Comparison of ENCODE assay signal across 8 cellular contexts in the genomic region with DNA sequence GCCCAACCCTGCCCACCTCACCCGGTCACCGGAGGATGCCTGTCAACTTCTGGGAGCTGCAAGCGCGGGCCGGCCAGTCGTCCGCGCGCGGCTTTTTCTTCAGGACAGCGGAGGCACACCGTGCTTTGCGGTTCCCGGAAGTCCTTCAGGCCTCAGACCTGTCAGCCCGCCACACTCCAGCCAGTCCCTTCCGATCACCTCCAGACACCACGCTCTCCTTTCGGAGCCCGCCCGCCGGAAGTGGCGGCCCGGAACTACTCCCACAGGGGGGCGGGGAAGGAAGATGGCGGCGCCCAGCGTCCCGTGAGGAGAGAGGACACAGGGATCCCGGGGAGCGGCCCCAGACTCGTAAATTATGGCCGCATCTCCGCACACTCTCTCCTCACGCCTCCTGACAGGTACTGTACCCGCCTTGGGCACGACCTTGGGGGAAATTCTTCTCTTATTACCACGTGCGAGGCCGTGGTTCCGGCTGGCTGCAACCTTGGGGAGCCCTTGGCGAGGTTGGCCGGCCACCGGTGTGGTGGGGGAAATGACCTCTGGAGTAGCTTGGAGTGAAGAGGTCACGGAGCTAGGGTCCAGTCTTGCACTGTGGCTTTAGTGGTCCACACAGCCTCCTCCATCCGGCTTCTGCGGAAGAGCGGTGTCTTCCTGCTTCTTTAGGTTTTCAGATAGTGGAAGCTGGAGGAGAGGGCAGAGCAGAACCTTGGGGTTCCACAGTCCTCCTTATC. TPM values are rescaled to one million over a fixed set of nuclear protein-coding genes. Genes with fewer than 3 reads are reported as not detected.
DNase-seq lines count a peak whose midpoint lies in the region; ATAC-seq, FAIRE-seq and TF ChIP-seq lines count a peak whose summit lies in the region.

A gene (plus strand): TSS at position 254 of the 731 bp plus-strand sequence. CDS start 102 bp downstream, at position 356.

- H3K9me3 ChIP-seq in BLaER1 treated with 17β-estradiol and CSF1 and Interleukin-3, amounts not matched to agents 10 nM and 100 nM (replicated peaks in 1 of 11) = peaks cover 9 to 30% (median 27%) of the 10 kb centered on the region in 11 experiments; a peak in 21 of 22 replicates
- no peaks in the 10 kb centered on the region for H3K9me3 ChIP-seq in HepG2 (ENCODE audit: low read length)

- peaks cover 8 to 65% (median 36%) of the 10 kb centered on the region in 11 experiments; a peak in 20 of 22 replicates for H3K36me3 ChIP-seq in BLaER1 treated with 17β-estradiol and CSF1 and Interleukin-3, amounts not matched to agents 10 nM and 100 nM
- H3K36me3 ChIP-seq in HepG2 (replicated peaks in 1 of 2; ENCODE audit: control insufficient read depth in 1 of 2, insufficient read depth in 2 of 2, low read length in 2 of 2) = peaks cover 0 to 3% of the 10 kb centered on the region in 2 experiments; a peak in 1 of 5 replicates

- CTCF ChIA-PET in HepG2 (lab: Yijun Ruan, JAX; ENCODE audit: low intra/inter-chr PET ratio, low total read pairs) = no interaction called here

- intact Hi-C loops in HepG2 (cut with micrococcal nuclease; ENCODE audit: unreplicated experiment) = loop anchor here (5.0 kb wide), 1 partner anchor 228 kb away; no protein-coding TSS in a partner anchor

- H3K27me3 ChIP-seq in BLaER1 treated with 17β-estradiol and CSF1 and Interleukin-3, amounts not matched to agents 10 nM and 100 nM = no peaks in the 10 kb centered on the region
- no peaks in the 10 kb centered on the region; a peak in 1 of 5 replicates for H3K27me3 ChIP-seq in HepG2 (ENCODE audit: control insufficient read depth in 1 of 2, insufficient read depth in 2 of 2, low read length in 2 of 2)

- WGBS in HepG2 (ENCODE audit: low lambda C conversion rate) = 0% methylated on average over 14 of the region's 47 CpGs

- peak within 1 kb of the TSS; percentile 16 for H2AFZ ChIP-seq in HepG2 (ENCODE audit: low read length)

- ATAC-seq in GM19324 (IDR thresholded peaks at IDR 0.05; ENCODE audit: low FRiP score, unreplicated experiment) (peak; percentile 100), HG03460 (IDR thresholded peaks at IDR 0.05; ENCODE audit: unreplicated experiment) (peak; percentile 100), HepG2 (peak; percentile 99)

- in situ Hi-C loops in HepG2 (cut with HindIII; ENCODE audit: extremely low pct_ligation_motif_present, low pct_unique_long_range_greater_than_20kb) = no loop called here

- peak within 1 kb of the TSS; percentile 80 to 99 (median 92) for H3K4me3 ChIP-seq in BLaER1 treated with 17β-estradiol and CSF1 and Interleukin-3, amounts not matched to agents 10 nM and 100 nM
- H3K4me3 ChIP-seq in HepG2 (replicated peaks in 1 of 3; ENCODE audit: insufficient read depth in 1 of 3, low read depth in 2 of 3, low read length in 3 of 3) = peak within 1 kb of the TSS; percentile 88 to 99 (median 92)

- H3K4me2 ChIP-seq in BLaER1 treated with 17β-estradiol and CSF1 and Interleukin-3, amounts not matched to agents 10 nM and 100 nM = peak within 1 kb of the TSS; percentile 79 to 95 (median 90)
- H3K4me2 ChIP-seq in HepG2 (ENCODE audit: low read depth, low read length) = peak within 1 kb of the TSS; percentile 84

- TF ChIP-seq RAD21 in HepG2 (CRISPR knock-in tag; IDR thresholded peaks at IDR 0.05) = peak; percentile 39

- POLR2A ChIA-PET in HepG2 (lab: Yijun Ruan, JAX) = interaction anchor here (1.0 to 1.7 kb wide), 3 partner anchors 139 to 231 kb away, joined by 3 to 9 read pairs (median 4); a partner anchor contains a TSS

- TF ChIP-seq EP300 in HepG2 (IDR thresholded peaks at IDR 0.05; ENCODE audit: low read depth in 2 of 2, low read length in 2 of 2) = no peak
- peak; percentile 30; the same call in 1 of the 2 replicates for TF ChIP-seq EP300 in HepG2 (CRISPR knock-in tag; IDR thresholded peaks at IDR 0.05; ENCODE audit: borderline replicate concordance)

- no peak; the same call in 1 of the 2 replicates for TF ChIP-seq CTCF in HepG2 (CRISPR knock-in tag; IDR thresholded peaks at IDR 0.05)

- H4K20me1 ChIP-seq in BLaER1 treated with 17β-estradiol and CSF1 and Interleukin-3, amounts not matched to agents 10 nM and 100 nM = peaks cover 0 to 24% (median 0%) of the 10 kb centered on the region in 11 experiments; a peak in 7 of 22 replicates
- no peaks in the 10 kb centered on the region for H4K20me1 ChIP-seq in HepG2 (ENCODE audit: insufficient read depth, low read length)

- H3K4me1 ChIP-seq in BLaER1 treated with 17β-estradiol and CSF1 and Interleukin-3, amounts not matched to agents 10 nM and 100 nM = peaks cover 22 to 39% (median 25%) of the 10 kb centered on the region in 10 experiments
- peaks cover 23% of the 10 kb centered on the region for H3K4me1 ChIP-seq in HepG2 (ENCODE audit: insufficient read depth, low read length)

- peak within 1 kb of the TSS; percentile 80 to 97 (median 92) for H3K27ac ChIP-seq in BLaER1 treated with 17β-estradiol and CSF1 and Interleukin-3, amounts not matched to agents 10 nM and 100 nM
- H3K27ac ChIP-seq in HepG2 (ENCODE audit: extremely low read length, insufficient read depth, low read length) = peak within 1 kb of the TSS; percentile 84

- TF ChIP-seq POLR2A in HepG2 (IDR thresholded peaks at IDR 0.05; ENCODE audit: insufficient read depth in 1 of 2, low read depth in 2 of 2, low read length in 2 of 2) = peak; percentile 88 to 97

- peaks cover 47% of the 10 kb centered on the region for H3K79me2 ChIP-seq in HepG2 (ENCODE audit: insufficient read depth, low read length)

- BruUV-seq in HepG2 (replicated peaks; lab: Mats Ljungman, UMichigan) = TSS peak; percentile 67

- peak; percentile 54 for DNase-seq in NCI-H526 treated with DMSO at 0.1 percent for 48 hours (lab: John Stamatoyannopoulos, UW)
- peak; percentile 74 to 82 for DNase-seq in activated CD4-positive, alpha-beta T cell treated with anti-CD3 and anti-CD28 coated beads, Interleukin-2, amount 50 U/mL, for 24 hours (ENCODE audit: low read depth in 1 of 2, low spot score in 1 of 2)
- DNase-seq in dermis microvascular lymphatic vessel endothelial cell (ENCODE audit: low read depth in 2 of 2) = peak; percentile 43 to 82
- DNase-seq in HepG2 (ENCODE audit: low spot score) = peak; percentile 86
- DNase-seq in stimulated activated CD4-positive, alpha-beta T cell treated with anti-CD3 and anti-CD28 coated beads, Interleukin-4, amount 100 ng/mL, for 1 hour = peak; percentile 87

- FAIRE-seq in HepG2 (lab: Jason Lieb, UNC) = no peak

- H3K9ac ChIP-seq in BLaER1 treated with 17β-estradiol and CSF1 and Interleukin-3, amounts not matched to agents 10 nM and 100 nM = peak within 1 kb of the TSS; percentile 84 to 95 (median 91)
- peak within 1 kb of the TSS; percentile 96 for H3K9ac ChIP-seq in HepG2 (ENCODE audit: insufficient read depth, low read depth, low read length)

TF ChIP-seq in HepG2, 621 proteins besides CTCF, POLR2A, EP300 and RAD21 (continues in another document):
- TF ChIP-seq KDM3A (CRISPR knock-in tag; IDR thresholded peaks at IDR 0.05; ENCODE audit: low read depth) (peak; percentile 87), ZNF782 (CRISPR knock-in tag; IDR thresholded peaks at IDR 0.05; ENCODE audit: borderline replicate concordance) (0 out of 2 replicates have a peak, but pooled peaks have one; percentile 20), YEATS2 (CRISPR knock-in tag; IDR thresholded peaks at IDR 0.05; ENCODE audit: borderline replicate concordance) (peak; percentile 89)
- TF ChIP-seq, protein P1, sequence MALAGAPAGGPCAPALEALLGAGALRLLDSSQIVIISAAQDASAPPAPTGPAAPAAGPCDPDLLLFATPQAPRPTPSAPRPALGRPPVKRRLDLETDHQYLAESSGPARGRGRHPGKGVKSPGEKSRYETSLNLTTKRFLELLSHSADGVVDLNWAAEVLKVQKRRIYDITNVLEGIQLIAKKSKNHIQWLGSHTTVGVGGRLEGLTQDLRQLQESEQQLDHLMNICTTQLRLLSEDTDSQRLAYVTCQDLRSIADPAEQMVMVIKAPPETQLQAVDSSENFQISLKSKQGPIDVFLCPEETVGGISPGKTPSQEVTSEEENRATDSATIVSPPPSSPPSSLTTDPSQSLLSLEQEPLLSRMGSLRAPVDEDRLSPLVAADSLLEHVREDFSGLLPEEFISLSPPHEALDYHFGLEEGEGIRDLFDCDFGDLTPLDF (CRISPR knock-in tag; IDR thresholded peaks at IDR 0.05) = peak; percentile 87

RNA-seq across cellular contexts. Expression of the gene that starts here (rescaled TPM):
- total RNA-seq in dermis microvascular lymphatic vessel endothelial cell = 8.3 and 13.3 TPM in 2 replicates
- total RNA-seq in HepG2 (2016; rRNA removed; fragmentation: Illumina TruSeq; extraction: Trizol) = 20.1 and 20.6 TPM in 2 replicates
- 18.1 and 18.3 TPM in 2 replicates for total RNA-seq in HepG2 (2016; cell fraction: cytosol; rRNA removed; fragmentation: Illumina TruSeq; extraction: Trizol; ENCODE audit: low read depth)
- 16.9 and 20.5 TPM in 2 replicates for total RNA-seq in HepG2 (2016; cell fraction: insoluble cytoplasmic fraction; rRNA removed; fragmentation: Illumina TruSeq; extraction: Trizol)
- total RNA-seq in HepG2 (2016; cell fraction: membrane; rRNA removed; fragmentation: Illumina TruSeq; extraction: Trizol) = 26.4 and 26.7 TPM in 2 replicates
- 27.8 and 29.9 TPM in 2 replicates for total RNA-seq in HepG2 (2016; cell fraction: nucleus; rRNA removed; fragmentation: Illumina TruSeq; extraction: Trizol)
- 12.4 and 13.9 TPM in 2 replicates for polyA plus RNA-seq in HepG2 (2011; rRNA removed)
- 16.3 and 17.6 TPM in 2 replicates for polyA plus RNA-seq in HepG2 (2011; cell fraction: cytosol; rRNA removed)
- polyA plus RNA-seq in HepG2 (2011; cell fraction: nucleus; rRNA removed) = 12.9 and 14.5 TPM in 2 replicates
- 9.9 and 11.0 TPM in 2 replicates for polyA plus RNA-seq in HepG2 (2012)
- 13.0 and 16.0 TPM in 2 replicates for polyA plus RNA-seq in HepG2 (2016; cell fraction: cytosol; fragmentation: Illumina TruSeq; extraction: Trizol; ENCODE audit: low read depth)
- 16.1 and 19.3 TPM in 2 replicates for polyA plus RNA-seq in HepG2 (2016; cell fraction: insoluble cytoplasmic fraction; fragmentation: Illumina TruSeq; extraction: Trizol; ENCODE audit: low read depth)
- polyA plus RNA-seq in HepG2 (2016; cell fraction: membrane; fragmentation: Illumina TruSeq; extraction: Trizol; ENCODE audit: low read depth) = 17.8 and 20.2 TPM in 2 replicates
- polyA plus RNA-seq in HepG2 (2016; cell fraction: nucleus; fragmentation: Illumina TruSeq; extraction: Trizol; ENCODE audit: insufficient read depth, low read depth) = 11.9 and 14.5 TPM in 2 replicates
- polyA minus RNA-seq in HepG2 (2011; rRNA and poly(A)+ RNA removed; ENCODE audit: low replicate concordance) = 26.5 and 30.3 TPM in 2 replicates
- polyA minus RNA-seq in HepG2 (2011; cell fraction: cytosol; rRNA and poly(A)+ RNA removed) = 18.2 and 20.8 TPM in 2 replicates
- 49.0 and 54.1 TPM in 2 replicates for polyA minus RNA-seq in HepG2 (2011; cell fraction: nucleus; rRNA and poly(A)+ RNA removed)

Comparison
In these comparisons a context has a peak if more than half of its experiments do, and no peak if none do; other contexts are left out.
1. Peak in every context shown above with its lines: DNase-seq, ATAC-seq, H3K4me3 ChIP-seq and H3K27ac ChIP-seq.